In genomic region chr6:41442800-41443501, GRCh38 we compare ENCODE assay signal across 1 cellular context.
A peak's percentile ranks its signal among the peaks of the same experiment; 100 is the strongest.
TF ChIP-seq lines count a peak whose summit lies in the region.

No MANE protein-coding gene starts in this region.

TF ChIP-seq in HEK293, 187 proteins besides CTCF, POLR2A, EP300 and RAD21 (continued from another document and continues in another):
- TF ChIP-seq, protein P1, sequence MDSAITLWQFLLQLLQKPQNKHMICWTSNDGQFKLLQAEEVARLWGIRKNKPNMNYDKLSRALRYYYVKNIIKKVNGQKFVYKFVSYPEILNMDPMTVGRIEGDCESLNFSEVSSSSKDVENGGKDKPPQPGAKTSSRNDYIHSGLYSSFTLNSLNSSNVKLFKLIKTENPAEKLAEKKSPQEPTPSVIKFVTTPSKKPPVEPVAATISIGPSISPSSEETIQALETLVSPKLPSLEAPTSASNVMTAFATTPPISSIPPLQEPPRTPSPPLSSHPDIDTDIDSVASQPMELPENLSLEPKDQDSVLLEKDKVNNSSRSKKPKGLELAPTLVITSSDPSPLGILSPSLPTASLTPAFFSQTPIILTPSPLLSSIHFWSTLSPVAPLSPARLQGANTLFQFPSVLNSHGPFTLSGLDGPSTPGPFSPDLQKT (IDR thresholded peaks at IDR 0.05; ENCODE audit: borderline replicate concordance, low read depth, low read length), result no peak
- TF ChIP-seq ZNF530 (tag by site-specific recombination; IDR thresholded peaks at IDR 0.05; ENCODE audit: low read depth), result no peak
- TF ChIP-seq, protein P2, sequence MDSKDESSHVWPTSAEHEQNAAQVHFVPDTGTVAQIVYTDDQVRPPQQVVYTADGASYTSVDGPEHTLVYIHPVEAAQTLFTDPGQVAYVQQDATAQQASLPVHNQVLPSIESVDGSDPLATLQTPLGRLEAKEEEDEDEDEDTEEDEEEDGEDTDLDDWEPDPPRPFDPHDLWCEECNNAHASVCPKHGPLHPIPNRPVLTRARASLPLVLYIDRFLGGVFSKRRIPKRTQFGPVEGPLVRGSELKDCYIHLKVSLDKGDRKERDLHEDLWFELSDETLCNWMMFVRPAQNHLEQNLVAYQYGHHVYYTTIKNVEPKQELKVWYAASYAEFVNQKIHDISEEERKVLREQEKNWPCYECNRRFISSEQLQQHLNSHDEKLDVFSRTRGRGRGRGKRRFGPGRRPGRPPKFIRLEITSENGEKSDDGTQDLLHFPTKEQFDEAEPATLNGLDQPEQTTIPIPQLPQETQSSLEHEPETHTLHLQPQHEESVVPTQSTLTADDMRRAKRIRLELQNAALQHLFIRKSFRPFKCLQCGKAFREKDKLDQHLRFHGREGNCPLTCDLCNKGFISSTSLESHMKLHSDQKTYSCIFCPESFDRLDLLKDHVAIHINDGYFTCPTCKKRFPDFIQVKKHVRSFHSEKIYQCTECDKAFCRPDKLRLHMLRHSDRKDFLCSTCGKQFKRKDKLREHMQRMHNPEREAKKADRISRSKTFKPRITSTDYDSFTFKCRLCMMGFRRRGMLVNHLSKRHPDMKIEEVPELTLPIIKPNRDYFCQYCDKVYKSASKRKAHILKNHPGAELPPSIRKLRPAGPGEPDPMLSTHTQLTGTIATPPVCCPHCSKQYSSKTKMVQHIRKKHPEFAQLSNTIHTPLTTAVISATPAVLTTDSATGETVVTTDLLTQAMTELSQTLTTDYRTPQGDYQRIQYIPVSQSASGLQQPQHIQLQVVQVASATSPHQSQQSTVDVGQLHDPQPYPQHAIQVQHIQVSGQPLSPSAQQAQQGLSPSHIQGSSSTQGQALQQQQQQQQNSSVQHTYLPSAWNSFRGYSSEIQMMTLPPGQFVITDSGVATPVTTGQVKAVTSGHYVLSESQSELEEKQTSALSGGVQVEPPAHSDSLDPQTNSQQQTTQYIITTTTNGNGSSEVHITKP (tag by site-specific recombination; IDR thresholded peaks at IDR 0.05), result peak; percentile 70
- TF ChIP-seq ZNF155 (tag by site-specific recombination; IDR thresholded peaks at IDR 0.05), result no peak
- TF ChIP-seq, protein P3, sequence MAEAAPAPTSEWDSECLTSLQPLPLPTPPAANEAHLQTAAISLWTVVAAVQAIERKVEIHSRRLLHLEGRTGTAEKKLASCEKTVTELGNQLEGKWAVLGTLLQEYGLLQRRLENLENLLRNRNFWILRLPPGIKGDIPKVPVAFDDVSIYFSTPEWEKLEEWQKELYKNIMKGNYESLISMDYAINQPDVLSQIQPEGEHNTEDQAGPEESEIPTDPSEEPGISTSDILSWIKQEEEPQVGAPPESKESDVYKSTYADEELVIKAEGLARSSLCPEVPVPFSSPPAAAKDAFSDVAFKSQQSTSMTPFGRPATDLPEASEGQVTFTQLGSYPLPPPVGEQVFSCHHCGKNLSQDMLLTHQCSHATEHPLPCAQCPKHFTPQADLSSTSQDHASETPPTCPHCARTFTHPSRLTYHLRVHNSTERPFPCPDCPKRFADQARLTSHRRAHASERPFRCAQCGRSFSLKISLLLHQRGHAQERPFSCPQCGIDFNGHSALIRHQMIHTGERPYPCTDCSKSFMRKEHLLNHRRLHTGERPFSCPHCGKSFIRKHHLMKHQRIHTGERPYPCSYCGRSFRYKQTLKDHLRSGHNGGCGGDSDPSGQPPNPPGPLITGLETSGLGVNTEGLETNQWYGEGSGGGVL (tag by site-specific recombination; IDR thresholded peaks at IDR 0.05), result no peak
- TF ChIP-seq ZXDB (tag by site-specific recombination; IDR thresholded peaks at IDR 0.05), result no peak
- TF ChIP-seq ZNF24 (tag by site-specific recombination; IDR thresholded peaks at IDR 0.05), result no peak
- TF ChIP-seq ZNF202 (tag by site-specific recombination; IDR thresholded peaks at IDR 0.05; ENCODE audit: borderline replicate concordance), result no peak
- no peak for TF ChIP-seq ZNF175 (tag by site-specific recombination; IDR thresholded peaks at IDR 0.05)
- no peak for TF ChIP-seq ZNF677 (tag by site-specific recombination; IDR thresholded peaks at IDR 0.05)
- no peak for TF ChIP-seq ZSCAN18 (tag by site-specific recombination; IDR thresholded peaks at IDR 0.05)
- TF ChIP-seq ZNF239 (tag by site-specific recombination; IDR thresholded peaks at IDR 0.05), result no peak
- no peak for TF ChIP-seq GLI4 (tag by site-specific recombination; IDR thresholded peaks at IDR 0.05)
- TF ChIP-seq, protein P4, sequence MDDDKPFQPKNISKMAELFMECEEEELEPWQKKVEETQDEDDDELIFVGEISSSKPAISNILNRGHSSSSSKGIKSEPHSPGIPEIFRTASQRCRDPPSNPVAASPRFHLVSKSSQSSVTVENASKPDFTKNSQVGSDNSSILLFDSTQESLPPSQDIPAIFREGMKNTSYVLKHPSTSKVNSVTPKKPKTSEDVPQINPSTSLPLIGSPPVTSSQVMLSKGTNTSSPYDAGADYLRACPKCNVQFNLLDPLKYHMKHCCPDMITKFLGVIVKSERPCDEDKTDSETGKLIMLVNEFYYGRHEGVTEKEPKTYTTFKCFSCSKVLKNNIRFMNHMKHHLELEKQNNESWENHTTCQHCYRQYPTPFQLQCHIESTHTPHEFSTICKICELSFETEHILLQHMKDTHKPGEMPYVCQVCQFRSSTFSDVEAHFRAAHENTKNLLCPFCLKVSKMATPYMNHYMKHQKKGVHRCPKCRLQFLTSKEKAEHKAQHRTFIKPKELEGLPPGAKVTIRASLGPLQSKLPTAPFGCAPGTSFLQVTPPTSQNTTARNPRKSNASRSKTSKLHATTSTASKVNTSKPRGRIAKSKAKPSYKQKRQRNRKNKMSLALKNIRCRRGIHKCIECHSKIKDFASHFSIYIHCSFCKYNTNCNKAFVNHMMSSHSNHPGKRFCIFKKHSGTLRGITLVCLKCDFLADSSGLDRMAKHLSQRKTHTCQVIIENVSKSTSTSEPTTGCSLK (tag by site-specific recombination; IDR thresholded peaks at IDR 0.05), result no peak
- peak; percentile 81 for TF ChIP-seq ZFHX2 (tag by site-specific recombination; conservative IDR thresholded peaks at IDR 0.05)
- TF ChIP-seq ZSCAN4 (tag by site-specific recombination; IDR thresholded peaks at IDR 0.05), result no peak
- TF ChIP-seq TRIM28 (IDR thresholded peaks at IDR 0.05; ENCODE audit: borderline replicate concordance, low read length), result no peak
- TF ChIP-seq, protein P5, sequence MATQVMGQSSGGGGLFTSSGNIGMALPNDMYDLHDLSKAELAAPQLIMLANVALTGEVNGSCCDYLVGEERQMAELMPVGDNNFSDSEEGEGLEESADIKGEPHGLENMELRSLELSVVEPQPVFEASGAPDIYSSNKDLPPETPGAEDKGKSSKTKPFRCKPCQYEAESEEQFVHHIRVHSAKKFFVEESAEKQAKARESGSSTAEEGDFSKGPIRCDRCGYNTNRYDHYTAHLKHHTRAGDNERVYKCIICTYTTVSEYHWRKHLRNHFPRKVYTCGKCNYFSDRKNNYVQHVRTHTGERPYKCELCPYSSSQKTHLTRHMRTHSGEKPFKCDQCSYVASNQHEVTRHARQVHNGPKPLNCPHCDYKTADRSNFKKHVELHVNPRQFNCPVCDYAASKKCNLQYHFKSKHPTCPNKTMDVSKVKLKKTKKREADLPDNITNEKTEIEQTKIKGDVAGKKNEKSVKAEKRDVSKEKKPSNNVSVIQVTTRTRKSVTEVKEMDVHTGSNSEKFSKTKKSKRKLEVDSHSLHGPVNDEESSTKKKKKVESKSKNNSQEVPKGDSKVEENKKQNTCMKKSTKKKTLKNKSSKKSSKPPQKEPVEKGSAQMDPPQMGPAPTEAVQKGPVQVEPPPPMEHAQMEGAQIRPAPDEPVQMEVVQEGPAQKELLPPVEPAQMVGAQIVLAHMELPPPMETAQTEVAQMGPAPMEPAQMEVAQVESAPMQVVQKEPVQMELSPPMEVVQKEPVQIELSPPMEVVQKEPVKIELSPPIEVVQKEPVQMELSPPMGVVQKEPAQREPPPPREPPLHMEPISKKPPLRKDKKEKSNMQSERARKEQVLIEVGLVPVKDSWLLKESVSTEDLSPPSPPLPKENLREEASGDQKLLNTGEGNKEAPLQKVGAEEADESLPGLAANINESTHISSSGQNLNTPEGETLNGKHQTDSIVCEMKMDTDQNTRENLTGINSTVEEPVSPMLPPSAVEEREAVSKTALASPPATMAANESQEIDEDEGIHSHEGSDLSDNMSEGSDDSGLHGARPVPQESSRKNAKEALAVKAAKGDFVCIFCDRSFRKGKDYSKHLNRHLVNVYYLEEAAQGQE (tag by site-specific recombination; IDR thresholded peaks at IDR 0.05), result no peak
- TF ChIP-seq ZNF366 (tag by site-specific recombination; conservative IDR thresholded peaks at IDR 0.05), result no peak
- TF ChIP-seq ZNF571 (tag by site-specific recombination; IDR thresholded peaks at IDR 0.05), result no peak
- TF ChIP-seq ZNF843 (tag by site-specific recombination; IDR thresholded peaks at IDR 0.05), result no peak; the same call in 1 of the 2 replicates
- TF ChIP-seq, protein P6, sequence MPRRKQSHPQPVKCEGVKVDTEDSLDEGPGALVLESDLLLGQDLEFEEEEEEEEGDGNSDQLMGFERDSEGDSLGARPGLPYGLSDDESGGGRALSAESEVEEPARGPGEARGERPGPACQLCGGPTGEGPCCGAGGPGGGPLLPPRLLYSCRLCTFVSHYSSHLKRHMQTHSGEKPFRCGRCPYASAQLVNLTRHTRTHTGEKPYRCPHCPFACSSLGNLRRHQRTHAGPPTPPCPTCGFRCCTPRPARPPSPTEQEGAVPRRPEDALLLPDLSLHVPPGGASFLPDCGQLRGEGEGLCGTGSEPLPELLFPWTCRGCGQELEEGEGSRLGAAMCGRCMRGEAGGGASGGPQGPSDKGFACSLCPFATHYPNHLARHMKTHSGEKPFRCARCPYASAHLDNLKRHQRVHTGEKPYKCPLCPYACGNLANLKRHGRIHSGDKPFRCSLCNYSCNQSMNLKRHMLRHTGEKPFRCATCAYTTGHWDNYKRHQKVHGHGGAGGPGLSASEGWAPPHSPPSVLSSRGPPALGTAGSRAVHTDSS (tag by site-specific recombination; IDR thresholded peaks at IDR 0.05), result no peak
- TF ChIP-seq ZNF274 (IDR thresholded peaks at IDR 0.05; ENCODE audit: low read length), result no peak
- no peak for TF ChIP-seq ZNF274 (tag by site-specific recombination; IDR thresholded peaks at IDR 0.05; ENCODE audit: borderline replicate concordance)
- TF ChIP-seq ZNF37A (tag by site-specific recombination; IDR thresholded peaks at IDR 0.05), result peak; percentile 93
- peak; percentile 66 for TF ChIP-seq ZBTB8A (tag by site-specific recombination; IDR thresholded peaks at IDR 0.05)
- TF ChIP-seq ZNF692 (tag by site-specific recombination; IDR thresholded peaks at IDR 0.05), result no peak
- TF ChIP-seq ZNF449 (tag by site-specific recombination; IDR thresholded peaks at IDR 0.05), result no peak
- no peak for TF ChIP-seq YY1 (tag by site-specific recombination; IDR thresholded peaks at IDR 0.05)
- TF ChIP-seq ZNF404 (tag by site-specific recombination; IDR thresholded peaks at IDR 0.05), result no peak
- TF ChIP-seq ZNF585B (tag by site-specific recombination; IDR thresholded peaks at IDR 0.05), result no peak
- peak; percentile 59 for TF ChIP-seq SP3 (tag by site-specific recombination; IDR thresholded peaks at IDR 0.05)
- TF ChIP-seq, protein P7, sequence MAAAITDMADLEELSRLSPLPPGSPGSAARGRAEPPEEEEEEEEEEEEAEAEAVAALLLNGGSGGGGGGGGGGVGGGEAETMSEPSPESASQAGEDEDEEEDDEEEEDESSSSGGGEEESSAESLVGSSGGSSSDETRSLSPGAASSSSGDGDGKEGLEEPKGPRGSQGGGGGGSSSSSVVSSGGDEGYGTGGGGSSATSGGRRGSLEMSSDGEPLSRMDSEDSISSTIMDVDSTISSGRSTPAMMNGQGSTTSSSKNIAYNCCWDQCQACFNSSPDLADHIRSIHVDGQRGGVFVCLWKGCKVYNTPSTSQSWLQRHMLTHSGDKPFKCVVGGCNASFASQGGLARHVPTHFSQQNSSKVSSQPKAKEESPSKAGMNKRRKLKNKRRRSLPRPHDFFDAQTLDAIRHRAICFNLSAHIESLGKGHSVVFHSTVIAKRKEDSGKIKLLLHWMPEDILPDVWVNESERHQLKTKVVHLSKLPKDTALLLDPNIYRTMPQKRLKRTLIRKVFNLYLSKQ (tag by site-specific recombination; IDR thresholded peaks at IDR 0.05; ENCODE audit: borderline replicate concordance), result no peak
- no peak for TF ChIP-seq ZNF48 (tag by site-specific recombination; IDR thresholded peaks at IDR 0.05)
- no peak for TF ChIP-seq ZNF555 (tag by site-specific recombination; conservative IDR thresholded peaks at IDR 0.05)
- TF ChIP-seq ZNF174 (tag by site-specific recombination; IDR thresholded peaks at IDR 0.05), result no peak
